ENCODE assay signal across 29 cellular contexts in genomic region chr9:88005146-88005750, GRCh38. TPM values are rescaled to one million over a fixed set of nuclear protein-coding genes. Genes with fewer than 3 reads are reported as not detected.
DNase-seq lines count a peak whose midpoint lies in the region; ATAC-seq and TF ChIP-seq lines count a peak whose summit lies in the region.
"Had no signal": no experiment of that assay in that cellular context is flagged by ENCODE, and none has a peak within 500 bp of the region (broad histone marks: within the 10 kb centered on the region; RNA-seq: fewer than 3 reads in every experiment).

No MANE protein-coding gene starts in this region.

- peak overlapping the region; percentile 50 for H3K4me2 ChIP-seq in osteoblast (ENCODE audit: insufficient read depth, low read length)

- ATAC-seq in left colon, result no peak
- ATAC-seq: activated CD8-positive, alpha-beta memory T cell treated with anti-CD3 and anti-CD28 coated beads, Interleukin-2, amount 10 ng/mL, durations not matched to agents 7 days and 5 days; activated T-cell treated with anti-CD3 and anti-CD28 coated beads, Interleukin-2, amount 50 U/mL, for 72 hours; esophagus mucosa; GM12878; stimulated activated naive CD8-positive, alpha-beta T cell treated with anti-CD3 and anti-CD28 coated beads, Interleukin-15, amount 100 ng/mL, for 72 hours had no signal

- peaks cover 4% of the 10 kb centered on the region for H3K4me1 ChIP-seq in osteoblast (ENCODE audit: insufficient read depth, low read length)
- H3K4me1 ChIP-seq: adrenal gland, Caco-2, left ventricle myocardium inferior, thyroid gland had no signal

- H3K4me3 Mint-ChIP-seq in HFFc6, result peak overlapping the region; percentile 1; the same call in 1 of the 2 replicates
- H3K4me3 Mint-ChIP-seq: activated CD8-positive, alpha-beta memory T cell treated with anti-CD3 and anti-CD28 coated beads, Interleukin-2, amount 10 ng/mL, durations not matched to agents 7 days and 5 days; activated T-cell treated with anti-CD3 and anti-CD28 coated beads, Interleukin-2, amount 50 U/mL, for 72 hours; stimulated activated naive CD8-positive, alpha-beta T cell treated with anti-CD3 and anti-CD28 coated beads, Interleukin-15, amount 100 ng/mL, for 72 hours had no signal

- no peak overlapping the region for H3K27ac Mint-ChIP-seq in HFFc6
- H3K27ac Mint-ChIP-seq: activated CD8-positive, alpha-beta memory T cell treated with anti-CD3 and anti-CD28 coated beads, Interleukin-2, amount 10 ng/mL, durations not matched to agents 7 days and 5 days; activated T-cell treated with anti-CD3 and anti-CD28 coated beads, Interleukin-2, amount 50 U/mL, for 72 hours; stimulated activated naive CD8-positive, alpha-beta T cell treated with anti-CD3 and anti-CD28 coated beads, Interleukin-15, amount 100 ng/mL, for 72 hours had no signal

- H3K27ac ChIP-seq in osteoblast (ENCODE audit: low read depth, low read length), result no peak overlapping the region
- H3K27ac ChIP-seq: adrenal gland, left ventricle myocardium inferior, skin epidermis, thyroid gland had no signal

- no peak overlapping the region for H3K4me3 ChIP-seq in AG10803 (ENCODE audit: low read length)
- no peak overlapping the region for H3K4me3 ChIP-seq in choroid plexus epithelial cell (ENCODE audit: low read depth, low read length)
- no peak overlapping the region for H3K4me3 ChIP-seq in osteoblast (ENCODE audit: insufficient read depth, low read length)
- H3K4me3 ChIP-seq: adrenal gland, GM12878, left ventricle myocardium inferior, skin epidermis, thyroid gland had no signal

- intact Hi-C loops in cardiac septum (cut with DNase I), result no loop called here
- intact Hi-C loops in left colon (cut with DNase I, micrococcal nuclease), result no loop called here

- no peaks in the 10 kb centered on the region for H3K36me3 Mint-ChIP-seq in HFFc6 (ENCODE audit: low read depth)
- H3K36me3 Mint-ChIP-seq: activated CD8-positive, alpha-beta memory T cell treated with anti-CD3 and anti-CD28 coated beads, Interleukin-2, amount 10 ng/mL, durations not matched to agents 7 days and 5 days had no signal

- no peaks in the 10 kb centered on the region for H3K79me2 ChIP-seq in osteoblast (ENCODE audit: insufficient read depth, low read length)

- H3K27me3 Mint-ChIP-seq in HFFc6 (ENCODE audit: insufficient read depth), result no peaks in the 10 kb centered on the region; the same call in 1 of the 2 replicates

- TF ChIP-seq CTCF in AG10803 (conservative IDR thresholded peaks at IDR 0.05; ENCODE audit: low read length) (no peak), HFFc6 (IDR thresholded peaks at IDR 0.05) (no peak), choroid plexus epithelial cell (conservative IDR thresholded peaks at IDR 0.05; ENCODE audit: low read depth, low read length) (no peak), osteoblast (IDR thresholded peaks at IDR 0.05; ENCODE audit: extremely low read depth, low read depth, low read length) (no peak)

- H2AFZ ChIP-seq in osteoblast (ENCODE audit: low read length), result no peak overlapping the region

- peaks cover 7% of the 10 kb centered on the region for H3K4me1 Mint-ChIP-seq in HFFc6 (ENCODE audit: low read depth)

- DNase-seq in AG10803 (ENCODE audit: low read depth) (peak; percentile 67), HFFc6 (peak; percentile 7), choroid plexus epithelial cell (ENCODE audit: low read depth) (peak; percentile 16), osteoblast (ENCODE audit: insufficient read length, low spot score, missing footprints) (peak; percentile 86), cardiac septum (ENCODE audit: low spot score) (no peak), left colon (no peak), KG1 (lab: John Stamatoyannopoulos, UW) (no peak)
- no peak for DNase-seq in stimulated activated CD4-positive, alpha-beta T cell treated with anti-CD3 and anti-CD28 coated beads, Interleukin-4, amount 100 ng/mL, for 4 hours
- DNase-seq: activated CD8-positive, alpha-beta memory T cell treated with anti-CD3 and anti-CD28 coated beads, Interleukin-2, amount 10 ng/mL, durations not matched to agents 7 days and 5 days; activated naive CD4-positive, alpha-beta T cell; activated T-cell treated with anti-CD3 and anti-CD28 coated beads, Interleukin-2, amount 50 U/mL, for 72 hours; adrenal gland; C1 segment of cervical spinal cord; Caco-2; cortex of kidney; DMS79; left ventricle myocardium inferior; NCI-H524 treated with DMSO at 0.1 percent for 48 hours; NK-92 treated with Interleukin-12 subunit alpha and Interleukin-12 subunit beta, amount 100 ng/mL, for 24 hours; occipital lobe; Right ventricle myocardium superior; stimulated activated CD8-positive, alpha-beta memory T cell treated with anti-CD3 and anti-CD28 coated beads, Interleukin-4, amount 100 ng/mL, for 48 hours; stimulated activated naive CD8-positive, alpha-beta T cell treated with anti-CD3 and anti-CD28 coated beads, Interleukin-15, amount 100 ng/mL, for 72 hours; SW 1271; T-helper 9 cell; thyroid gland had no signal

- no peaks in the 10 kb centered on the region for H3K36me3 ChIP-seq in osteoblast (ENCODE audit: insufficient read depth, low read length)
- H3K36me3 ChIP-seq: adrenal gland, left ventricle myocardium inferior, thyroid gland had no signal

- no peaks in the 10 kb centered on the region; the same call in 1 of the 2 replicates for H3K9me3 Mint-ChIP-seq in HFFc6
- H3K9me3 Mint-ChIP-seq: stimulated activated naive CD8-positive, alpha-beta T cell treated with anti-CD3 and anti-CD28 coated beads, Interleukin-15, amount 100 ng/mL, for 72 hours had no signal

- H4K20me1 ChIP-seq in osteoblast (ENCODE audit: insufficient read depth, low read length), result no peaks in the 10 kb centered on the region

- no peaks in the 10 kb centered on the region for H3K9me3 ChIP-seq in osteoblast (ENCODE audit: low read depth, low read length)
- H3K9me3 ChIP-seq: adrenal gland, Caco-2, thyroid gland had no signal

- H3K27me3 ChIP-seq in osteoblast (ENCODE audit: insufficient read depth, low read length), result no peaks in the 10 kb centered on the region
- H3K27me3 ChIP-seq: adrenal gland, thyroid gland had no signal

RNA-seq across cellular contexts. Expression of gene CDK20, which starts 30.9 kb away (rescaled TPM):
- 1 to 10 TPM; 3.4 to 4.3 (median 3.8) TPM for total RNA-seq in HFFc6 (2021; fragmentation: NEBNext Ultra II Directional; extraction: Animal tissue kit (Norgen Biotek cat#: 25700))
- total RNA-seq in osteoblast (6.8 and 9.4 TPM in 2 replicates), cardiac septum (1.8 TPM), left colon (10 to 100 TPM in 1 of 2 donors, 1 to 10 TPM in 1; 7.4 to 11.7 TPM)

Comparison
In these comparisons a context has a peak if more than half of its experiments do, and no peak if none do; other contexts are left out.
1. DNase-seq: peak in AG10803 (single experiment), HFFc6 (single experiment), choroid plexus epithelial cell (single experiment) and osteoblast (single experiment); none in cardiac septum (single experiment), stimulated activated CD4-positive, alpha-beta T cell treated with anti-CD3 and anti-CD28 coated beads, Interleukin-4, amount 100 ng/mL, for 4 hours (0 of 2), left colon (0 of 2) and KG1 (single experiment).